Comparison of ENCODE assay signal across 7 cellular contexts in genomic region chr20:19758888-19759331, GRCh38. TPM values are rescaled to one million over a fixed set of nuclear protein-coding genes. Genes with fewer than 3 reads are reported as not detected.
DNase-seq lines count a peak whose midpoint lies in the region; ATAC-seq and TF ChIP-seq lines count a peak whose summit lies in the region.

No MANE protein-coding gene starts in this region.

- H3K4me1 Mint-ChIP-seq in stimulated activated naive B cell treated with anti-CD40 and anti-IgM and Interleukin-4, amounts not matched to agents 10 μg/mL and 1 μg/mL and 100 μg/mL, for 72 hours: peaks cover 21 to 43% of the 10 kb centered on the region in 2 donors

- no peak for TF ChIP-seq POLR2A in NB4 (IDR thresholded peaks at IDR 0.05; ENCODE audit: extremely low read depth, insufficient read length)

- no peak overlapping the region for H3K4me3 ChIP-seq in NB4 (ENCODE audit: low read depth, low read length)

- H3K4me3 Mint-ChIP-seq in stimulated activated naive B cell treated with anti-CD40 and anti-IgM and Interleukin-4, amounts not matched to agents 10 μg/mL and 1 μg/mL and 100 μg/mL, for 72 hours: peak overlapping the region; percentile 90 to 91

- no peak for TF ChIP-seq CTCF in NB4 (IDR thresholded peaks at IDR 0.05; ENCODE audit: low read depth, low read length)

- no peaks in the 10 kb centered on the region for H3K9me3 Mint-ChIP-seq in stimulated activated naive B cell treated with anti-CD40 and anti-IgM and Interleukin-4, amounts not matched to agents 10 μg/mL and 1 μg/mL and 100 μg/mL, for 72 hours

- peak; percentile 43 to 45 for ATAC-seq in stimulated activated naive B cell treated with anti-CD40 and anti-IgM and Interleukin-4, amounts not matched to agents 10 μg/mL and 1 μg/mL and 100 μg/mL, for 72 hours (replicated peaks)
- ATAC-seq in GM18502 (IDR thresholded peaks at IDR 0.05; ENCODE audit: poor library complexity, unreplicated experiment): no peak
- ATAC-seq in GM19467 (IDR thresholded peaks at IDR 0.05; ENCODE audit: unreplicated experiment): no peak

- peak overlapping the region; percentile 82 for H3K27ac ChIP-seq in caudate nucleus (ENCODE audit: low read depth, low read length)

- DNase-seq in NB4 (ENCODE audit: low read depth): peak; percentile 87
- peak in 39 of 61 donors; percentile 13 to 79 (median 42) for DNase-seq in caudate nucleus (lab: John Stamatoyannopoulos, UW)
- peak; percentile 53 for DNase-seq in kidney glomerular epithelial cell (lab: John Stamatoyannopoulos, UW)
- peak; percentile 6 for DNase-seq in stimulated activated naive B cell treated with anti-CD40 and anti-IgM and Interleukin-4, amounts not matched to agents 10 μg/mL and 1 μg/mL and 100 μg/mL, for 72 hours
- no peak for DNase-seq in mucosa of gallbladder (ENCODE audit: low spot score)

- peaks cover 36 to 46% of the 10 kb centered on the region in 2 donors for H3K27me3 Mint-ChIP-seq in stimulated activated naive B cell treated with anti-CD40 and anti-IgM and Interleukin-4, amounts not matched to agents 10 μg/mL and 1 μg/mL and 100 μg/mL, for 72 hours

- peaks cover 0 to 4% of the 10 kb centered on the region in 2 donors for H3K36me3 Mint-ChIP-seq in stimulated activated naive B cell treated with anti-CD40 and anti-IgM and Interleukin-4, amounts not matched to agents 10 μg/mL and 1 μg/mL and 100 μg/mL, for 72 hours

- no peak overlapping the region for H3K27ac Mint-ChIP-seq in stimulated activated naive B cell treated with anti-CD40 and anti-IgM and Interleukin-4, amounts not matched to agents 10 μg/mL and 1 μg/mL and 100 μg/mL, for 72 hours

RNA-seq across cellular contexts. Expression of gene RIN2, which starts 0.9 kb away (rescaled TPM):
- total RNA-seq in mucosa of gallbladder: 88.7 TPM

Comparison
In these comparisons a context has a peak if more than half of its experiments do, and no peak if none do; other contexts are left out.
1. ATAC-seq: peak in stimulated activated naive B cell treated with anti-CD40 and anti-IgM and Interleukin-4, amounts not matched to agents 10 μg/mL and 1 μg/mL and 100 μg/mL, for 72 hours (2 of 2); none in GM18502 (single experiment) and GM19467 (single experiment).